Comparison of ENCODE assay signal across 8 cellular contexts in genomic region chrX:48896611-48897011, GRCh38. TPM values are rescaled to one million over a fixed set of nuclear protein-coding genes. Genes with fewer than 3 reads are reported as not detected.
DNase-seq lines count a peak whose midpoint lies in the region; ATAC-seq and TF ChIP-seq lines count a peak whose summit lies in the region.

No MANE protein-coding gene starts in this region.

- H3K36me3 Mint-ChIP-seq in WTC11 = peaks cover 16% of the 10 kb centered on the region
- H3K36me3 Mint-ChIP-seq in stimulated activated effector memory CD8-positive, alpha-beta T cell treated with anti-CD3 and anti-CD28 coated beads, Interleukin-12 subunit alpha, Interleukin-12 subunit beta, amount 100 ng/mL, for 72 hours = peaks cover 63% of the 10 kb centered on the region

- DNase-seq in cardiac muscle cell (ENCODE audit: low read depth in 1 of 2, low spot score in 1 of 2) = peak in 1 of 2 donors; percentile 28
- no peak for DNase-seq in Right ventricle myocardium superior
- no peak for DNase-seq in WTC11 (ENCODE audit: low spot score)
- DNase-seq in hepatic stellate cell (ENCODE audit: low spot score) = peak; percentile 31
- DNase-seq in stimulated activated effector memory CD8-positive, alpha-beta T cell treated with anti-CD3 and anti-CD28 coated beads, Interleukin-12 subunit alpha, Interleukin-12 subunit beta, amount 100 ng/mL, for 72 hours (ENCODE audit: low spot score in 2 of 2) = no peak
- no peak for DNase-seq in HEK293T (ENCODE audit: extremely low spot score)

- H3K4me1 ChIP-seq in cardiac muscle cell (ENCODE audit: low read depth) = peaks cover 2% of the 10 kb centered on the region

- peak overlapping the region; percentile 85 for H3K4me3 Mint-ChIP-seq in WTC11
- peak overlapping the region; percentile 82 for H3K4me3 Mint-ChIP-seq in stimulated activated effector memory CD8-positive, alpha-beta T cell treated with anti-CD3 and anti-CD28 coated beads, Interleukin-12 subunit alpha, Interleukin-12 subunit beta, amount 100 ng/mL, for 72 hours

- H3K27ac Mint-ChIP-seq in WTC11 = peak overlapping the region; percentile 100
- peak overlapping the region; percentile 91 for H3K27ac Mint-ChIP-seq in stimulated activated effector memory CD8-positive, alpha-beta T cell treated with anti-CD3 and anti-CD28 coated beads, Interleukin-12 subunit alpha, Interleukin-12 subunit beta, amount 100 ng/mL, for 72 hours

- peaks cover 11% of the 10 kb centered on the region; the same call in 1 of the 2 replicates for H3K4me1 Mint-ChIP-seq in WTC11
- H3K4me1 Mint-ChIP-seq in stimulated activated effector memory CD8-positive, alpha-beta T cell treated with anti-CD3 and anti-CD28 coated beads, Interleukin-12 subunit alpha, Interleukin-12 subunit beta, amount 100 ng/mL, for 72 hours = peaks cover 12% of the 10 kb centered on the region

- peak overlapping the region; percentile 92 for H3K27ac ChIP-seq in cardiac muscle cell

- TF ChIP-seq CTCF in cardiac muscle cell (IDR thresholded peaks at IDR 0.05; ENCODE audit: low read depth, low read length) (no peak), WTC11 (IDR thresholded peaks at IDR 0.05) (no peak)

- intact Hi-C loops in Right ventricle myocardium superior (cut with DNase I) = loop anchor here (10.0 kb wide), 1 partner anchor 92 kb away; the partner anchor contains the start of gene HDAC6

- ATAC-seq in Right ventricle myocardium superior (ENCODE audit: poor library complexity) (no peak), WTC11 (no peak), HG03378 (IDR thresholded peaks at IDR 0.05; ENCODE audit: unreplicated experiment) (no peak), GM18511 (IDR thresholded peaks at IDR 0.05; ENCODE audit: unreplicated experiment) (no peak)
- ATAC-seq in stimulated activated effector memory CD8-positive, alpha-beta T cell treated with anti-CD3 and anti-CD28 coated beads, Interleukin-12 subunit alpha, Interleukin-12 subunit beta, amount 100 ng/mL, for 72 hours = no peak

- H3K9me3 Mint-ChIP-seq in WTC11 = no peaks in the 10 kb centered on the region
- H3K9me3 Mint-ChIP-seq in stimulated activated effector memory CD8-positive, alpha-beta T cell treated with anti-CD3 and anti-CD28 coated beads, Interleukin-12 subunit alpha, Interleukin-12 subunit beta, amount 100 ng/mL, for 72 hours = no peaks in the 10 kb centered on the region

- H3K9me3 ChIP-seq in cardiac muscle cell (ENCODE audit: low read depth) = no peaks in the 10 kb centered on the region

- no peaks in the 10 kb centered on the region for H3K27me3 Mint-ChIP-seq in WTC11 (ENCODE audit: low read depth)

- POLR2A ChIA-PET in WTC11 (lab: Charles Lee) = interaction anchor here (1.4 to 1.7 kb wide), 2 partner anchors 15 to 25 kb away, joined by 4 to 9 read pairs; partner anchors contain the start of gene SLC35A2
- POLR2A ChIA-PET in HEK293T (lab: Yijun Ruan, JAX) = interaction anchor here (1.7 to 2.8 kb wide), 3 partner anchors 15 to 159 kb away, joined by 10 to 26 read pairs (median 11); partner anchors contain the start of genes HDAC6 and SLC35A2

- peak overlapping the region; percentile 51 for H3K4me3 ChIP-seq in cardiac muscle cell

- CTCF ChIA-PET in WTC11 (lab: Charles Lee) (no interaction called here), HEK293T (lab: Yijun Ruan, JAX) (no interaction called here)

- no peaks in the 10 kb centered on the region for H3K27me3 ChIP-seq in cardiac muscle cell

- H3K36me3 ChIP-seq in cardiac muscle cell = no peaks in the 10 kb centered on the region

TF ChIP-seq in WTC11, 78 proteins besides CTCF, POLR2A, EP300 and RAD21 (continues in another document):
- TF ChIP-seq ZNF512 (CRISPR knock-in tag; IDR thresholded peaks at IDR 0.05; ENCODE audit: borderline replicate concordance) (no peak), ATF6 (CRISPR knock-in tag; IDR thresholded peaks at IDR 0.05) (no peak), TEAD1 (CRISPR knock-in tag; IDR thresholded peaks at IDR 0.05) (no peak), PRRX2 (CRISPR knock-in tag; IDR thresholded peaks at IDR 0.05) (no peak)

TF ChIP-seq in HEK293T, 16 proteins besides CTCF, POLR2A, EP300 and RAD21:
- TF ChIP-seq ARNT (IDR thresholded peaks at IDR 0.05) (no peak), FOXK2 (IDR thresholded peaks at IDR 0.05) (no peak), FOXM1 (IDR thresholded peaks at IDR 0.05; ENCODE audit: borderline replicate concordance) (no peak), CTBP1 (IDR thresholded peaks at IDR 0.05; ENCODE audit: borderline replicate concordance) (no peak), BHLHE40 (IDR thresholded peaks at IDR 0.05; ENCODE audit: borderline replicate concordance) (no peak)

RNA-seq across cellular contexts. Expression of gene TIMM17B, which starts 1.0 kb away (rescaled TPM):
- 127 and 152 TPM in 2 replicates for total RNA-seq in cardiac muscle cell
- 219 and 264 TPM in 2 replicates for polyA plus RNA-seq in cardiac muscle cell
- total RNA-seq in Right ventricle myocardium superior = 79.7 TPM
- 99.6 to 120 TPM (median 114 TPM) in 3 replicates for total RNA-seq in WTC11 (2021)

RNA-seq across cellular contexts. Expression of gene PQBP1, which starts 1.1 kb away (rescaled TPM):
- 62.8 and 74.8 TPM in 2 replicates for total RNA-seq in cardiac muscle cell
- 75.3 and 114 TPM in 2 replicates for polyA plus RNA-seq in cardiac muscle cell
- 56.2 TPM for total RNA-seq in Right ventricle myocardium superior
- 79.4 to 81.2 TPM (median 81.2 TPM) in 3 replicates for total RNA-seq in WTC11 (2021)

RNA-seq across cellular contexts. Expression of gene SLC35A2, which starts 14.8 kb away (rescaled TPM):
- total RNA-seq in cardiac muscle cell (17.3 and 22.2 TPM in 2 replicates), Right ventricle myocardium superior (12.9 TPM), WTC11 (2021) (18.0 to 21.0 TPM (median 20.2 TPM) in 3 replicates)
- 41.8 and 51.4 TPM in 2 replicates for polyA plus RNA-seq in cardiac muscle cell

RNA-seq across cellular contexts. Expression of gene PIM2, which starts 22.2 kb away (rescaled TPM):
- total RNA-seq in cardiac muscle cell (18.5 and 25.2 TPM in 2 replicates), Right ventricle myocardium superior (3.0 TPM), WTC11 (2021) (146 to 184 TPM (median 182 TPM) in 3 replicates)
- polyA plus RNA-seq in cardiac muscle cell = 20.7 and 38.4 TPM in 2 replicates
